In the genomic region with DNA sequence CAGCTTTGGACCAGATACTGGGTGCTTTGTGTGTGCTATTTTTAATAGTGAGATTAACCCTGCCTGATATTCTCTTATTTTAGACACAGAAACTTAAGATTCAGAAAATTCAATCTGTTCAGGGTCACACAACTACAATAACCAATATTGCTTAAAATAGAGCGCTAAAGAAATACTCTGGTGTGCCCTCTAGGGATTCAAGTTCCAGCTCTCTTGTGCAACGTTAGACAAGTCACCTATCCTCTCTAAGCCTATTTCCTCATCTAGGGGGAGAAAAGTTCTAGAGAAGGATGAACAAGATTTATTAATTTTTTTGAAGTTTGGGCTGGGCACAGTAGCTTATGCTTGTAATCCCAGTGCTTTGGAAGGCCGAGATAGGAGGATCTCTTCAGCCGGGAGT, we compare ENCODE assay signal across 18 cellular contexts. TPM values are rescaled to one million over a fixed set of nuclear protein-coding genes. Genes with fewer than 3 reads are reported as not detected.
DNase-seq lines count a peak whose midpoint lies in the region; ATAC-seq and TF ChIP-seq lines count a peak whose summit lies in the region.
"Had no signal": no experiment of that assay in that cellular context is flagged by ENCODE, and none has a peak within 500 bp of the region (broad histone marks: within the 10 kb centered on the region; RNA-seq: fewer than 3 reads in every experiment).

No MANE protein-coding gene starts in this region.

- H3K27me3 ChIP-seq in BJ (ENCODE audit: control insufficient read depth, insufficient read depth, low read length) (no peaks in the 10 kb centered on the region), thyroid gland (no peaks in the 10 kb centered on the region)

- H3K27ac Mint-ChIP-seq in T-helper 17 cell, result peak overlapping the region; percentile 39

- H3K27ac ChIP-seq in thyroid gland, result no peak overlapping the region
- H3K27ac ChIP-seq: GM23248, HL-60 had no signal

- peaks cover 5% of the 10 kb centered on the region for H3K36me3 Mint-ChIP-seq in T-helper 17 cell (ENCODE audit: low read depth)

- H3K4me3 ChIP-seq in BJ (ENCODE audit: low read depth, low read length), result no peak overlapping the region
- H3K4me3 ChIP-seq in fibroblast of mammary gland (ENCODE audit: control insufficient read depth, low read depth, low read length), result no peak overlapping the region
- H3K4me3 ChIP-seq in thyroid gland (replicated peaks in 1 of 3), result no peak overlapping the region
- H3K4me3 ChIP-seq: GM23248 had no signal

- TF ChIP-seq CTCF in BJ (IDR thresholded peaks at IDR 0.05; ENCODE audit: insufficient read depth, low read depth, low read length) (peak; percentile 15; the same call in 1 of the 2 replicates), fibroblast of mammary gland (conservative IDR thresholded peaks at IDR 0.05; ENCODE audit: control insufficient read depth, insufficient read depth, low read depth, low read length) (no peak), thyroid gland (IDR thresholded peaks at IDR 0.05) (no peak)

- CTCF ChIA-PET in BJ (lab: Yijun Ruan, JAX), result interaction anchor here (0.6 to 0.9 kb wide), 3 partner anchors 109 to 292 kb away, joined by 3 to 4 read pairs (median 4); partner anchors contain the start of gene WDR38

- no peak overlapping the region for H3K4me3 Mint-ChIP-seq in T-helper 17 cell

- no peak for TF ChIP-seq POLR2A in thyroid gland (IDR thresholded peaks at IDR 0.05)

- ATAC-seq in T-helper 17 cell (no peak), HG02623 (IDR thresholded peaks at IDR 0.05; ENCODE audit: unreplicated experiment) (no peak)
- ATAC-seq: HCT116 had no signal

- intact Hi-C loops in thyroid gland (cut with DNase I), result loop anchor here (10.0 kb wide), 1 partner anchor 271 kb away; no protein-coding TSS in a partner anchor

- peaks cover 0 to 5% of the 10 kb centered on the region in 2 donors for H3K4me1 ChIP-seq in thyroid gland

- 80 to 81% methylated on average over 4 of the region's 4 CpGs for WGBS in thyroid gland, 2 donors

- peaks cover 13% of the 10 kb centered on the region for H3K4me1 Mint-ChIP-seq in T-helper 17 cell

- H3K9me3 ChIP-seq in T-helper 17 cell (ENCODE audit: control insufficient read depth, low read length, poor library complexity, severe bottlenecking) (no peaks in the 10 kb centered on the region), thyroid gland (no peaks in the 10 kb centered on the region)

- POLR2A ChIA-PET in BJ (lab: Charles Lee), result no interaction called here

- H3K36me3 ChIP-seq in BJ (ENCODE audit: control insufficient read depth, insufficient read depth, low read length), result peaks cover 2% of the 10 kb centered on the region; the same call in 1 of the 2 replicates
- peaks cover 5 to 13% of the 10 kb centered on the region in 2 donors for H3K36me3 ChIP-seq in thyroid gland

- DNase-seq in BJ (ENCODE audit: low read depth) (no peak), GF-D8 (lab: John Stamatoyannopoulos, UW) (peak; percentile 17), T-helper 17 cell (no peak), fibroblast of mammary gland (ENCODE audit: low read depth) (peak; percentile 36), thyroid gland (no peak), CD1c-positive myeloid dendritic cell (ENCODE audit: extremely low spot score) (no peak), DMS153 treated with DMSO at 0.1 percent for 48 hours (lab: John Stamatoyannopoulos, UW; ENCODE audit: unreplicated experiment) (no peak)
- DNase-seq: CD8-positive, alpha-beta memory T cell; DMS79 treated with DMSO at 0.1 percent for 48 hours; KG1; NCI-H1105; NCI-H187 treated with DMSO at 0.1 percent for 48 hours; NCI-H2171; NCI-H446 had no signal

- no peaks in the 10 kb centered on the region for H3K27me3 Mint-ChIP-seq in T-helper 17 cell
- H3K27me3 Mint-ChIP-seq: CD8-positive, alpha-beta memory T cell had no signal

RNA-seq across cellular contexts. Expression of gene SCAI, which starts 2.1 kb away (rescaled TPM):
- 2.0 and 4.4 TPM in 2 replicates for polyA plus RNA-seq in BJ (2011; rRNA removed)
- polyA minus RNA-seq in BJ (2011; rRNA and poly(A)+ RNA removed), result 4.0 and 7.2 TPM in 2 replicates
- total RNA-seq in T-helper 17 cell, result 10 to 100 TPM in 1 of 2 donors, 1 to 10 TPM in 1; 7.2 to 10.5 TPM
- 10 to 100 TPM; 10.4 to 13.4 (median 12.5) TPM for total RNA-seq in thyroid gland

RNA-seq across cellular contexts. Expression of gene PPP6C, which starts 44.2 kb away (rescaled TPM):
- polyA plus RNA-seq in BJ (2011; rRNA removed), result 7.7 and 19.5 TPM in 2 replicates
- polyA minus RNA-seq in BJ (2011; rRNA and poly(A)+ RNA removed), result 9.6 and 12.2 TPM in 2 replicates
- total RNA-seq in T-helper 17 cell, result 10 to 100 TPM; 34.3 to 34.6 TPM
- 10 to 100 TPM; 41.3 to 63.1 (median 47.8) TPM for total RNA-seq in thyroid gland

RNA-seq across cellular contexts. Expression of gene RABEPK, which starts 54.9 kb away (rescaled TPM):
- 43.6 and 53.6 TPM in 2 replicates for polyA plus RNA-seq in BJ (2011; rRNA removed)
- polyA minus RNA-seq in BJ (2011; rRNA and poly(A)+ RNA removed), result 13.1 and 21.8 TPM in 2 replicates
- total RNA-seq in T-helper 17 cell (10 to 100 TPM in 1 of 2 donors, 1 to 10 TPM in 1; 9.8 to 13.0 TPM), thyroid gland (10 to 100 TPM; 11.0 to 17.3 (median 15.4) TPM)

Comparison
In these comparisons a context has a peak if more than half of its experiments do, and no peak if none do; other contexts are left out.
1. DNase-seq: peak in GF-D8 (single experiment) and fibroblast of mammary gland (single experiment); none in BJ (single experiment), T-helper 17 cell (0 of 3), thyroid gland (0 of 2), CD1c-positive myeloid dendritic cell (single experiment) and DMS153 treated with DMSO at 0.1 percent for 48 hours (single experiment).